Comparison of ENCODE assay signal across 1 cellular context in genomic region chr4:27006247-27006603, GRCh38.
TF ChIP-seq lines count a peak whose summit lies in the region.

No MANE protein-coding gene starts in this region.

TF ChIP-seq in IMR-90, 13 proteins besides CTCF, POLR2A, EP300 and RAD21 (continued from another document):
- TF ChIP-seq CHD1 (IDR thresholded peaks at IDR 0.05; ENCODE audit: low read depth, low read length) (no peak), FOS (IDR thresholded peaks at IDR 0.05; ENCODE audit: low read depth, low read length) (no peak)
